Comparison of ENCODE assay signal across 30 cellular contexts in genomic region chr2:215507126-215507525, GRCh38.
A peak's percentile ranks its signal among the peaks of the same experiment; 100 is the strongest.
DNase-seq lines count a peak whose midpoint lies in the region; ATAC-seq and TF ChIP-seq lines count a peak whose summit lies in the region.
"Had no signal": no experiment of that assay in that cellular context is flagged by ENCODE, and none has a peak within 500 bp of the region (broad histone marks: within the 10 kb centered on the region; RNA-seq: fewer than 3 reads in every experiment).

No MANE protein-coding gene starts in this region.

- no TSS peak for BruUV-seq in MCF 10A (replicated peaks; lab: Mats Ljungman, UMichigan)

- H3K9me3 Mint-ChIP-seq in chondrocyte (ENCODE audit: low read depth), result no peaks in the 10 kb centered on the region
- no peaks in the 10 kb centered on the region for H3K9me3 Mint-ChIP-seq in MCF 10A (ENCODE audit: unreplicated experiment)
- H3K9me3 Mint-ChIP-seq: activated T-cell treated with anti-CD3 and anti-CD28 coated beads, Interleukin-2, amount 50 U/mL, for 72 hours; CD8-positive, alpha-beta T cell; stimulated activated naive B cell treated with anti-CD40 and anti-IgM and Interleukin-4, amounts not matched to agents 10 μg/mL and 1 μg/mL and 100 μg/mL, for 72 hours had no signal

- H3K4me2 ChIP-seq in SK-N-SH, result no peak overlapping the region

- POLR2A ChIA-PET in SK-N-SH (lab: Yijun Ruan, JAX), result no interaction called here
- POLR2A ChIA-PET in MCF 10A (lab: Yijun Ruan, JAX), result no interaction called here

- TF ChIP-seq EP300 in SK-N-SH (IDR thresholded peaks at IDR 0.05; ENCODE audit: borderline replicate concordance in 1 of 2, low read depth in 1 of 2, low read length in 1 of 2), result no peak

- H3K9me2 ChIP-seq in SK-N-SH, result no peaks in the 10 kb centered on the region

- H3K4me3 Mint-ChIP-seq in chondrocyte (ENCODE audit: unreplicated experiment) (no peak overlapping the region), MCF 10A (ENCODE audit: unreplicated experiment) (no peak overlapping the region)
- H3K4me3 Mint-ChIP-seq: activated CD8-positive, alpha-beta memory T cell treated with anti-CD3 and anti-CD28 coated beads, Interleukin-2, amount 10 ng/mL, durations not matched to agents 7 days and 5 days; activated T-cell treated with anti-CD3 and anti-CD28 coated beads, Interleukin-2, amount 50 U/mL, for 72 hours; CD8-positive, alpha-beta T cell; stimulated activated naive B cell treated with anti-CD40 and anti-IgM and Interleukin-4, amounts not matched to agents 10 μg/mL and 1 μg/mL and 100 μg/mL, for 72 hours had no signal

- H2AFZ ChIP-seq in SK-N-SH (ENCODE audit: low read depth), result peak overlapping the region; percentile 67; the same call in 1 of the 2 replicates

- no peak overlapping the region for H3K27ac ChIP-seq in SK-N-SH (ENCODE audit: low read depth in 2 of 2, low read length in 1 of 2)
- H3K27ac ChIP-seq: 22Rv1, body of pancreas, left lung, neutrophil, prostate gland, sigmoid colon, suprapubic skin had no signal

- no peaks in the 10 kb centered on the region for H3K36me3 ChIP-seq in SK-N-SH (replicated peaks in 1 of 2; ENCODE audit: control insufficient read depth in 1 of 2, insufficient read depth in 2 of 2, low read length in 1 of 2)
- H3K36me3 ChIP-seq: gastroesophageal sphincter, left lung, neutrophil, prostate gland, sigmoid colon, suprapubic skin had no signal

- intact Hi-C loops in MCF 10A (cut with micrococcal nuclease), result no loop called here

- DNase-seq in SK-N-SH (no peak), RPMI8226 (peak; percentile 13), chondrocyte (ENCODE audit: low spot score) (no peak), MCF 10A (ENCODE audit: unreplicated experiment) (no peak), DMS 273 treated with DMSO at 0.1 percent for 48 hours (lab: John Stamatoyannopoulos, UW) (no peak)
- DNase-seq: activated CD4-positive, CD25-positive, alpha-beta regulatory T cell; activated CD8-positive, alpha-beta memory T cell treated with anti-CD3 and anti-CD28 coated beads, Interleukin-2, amount 10 ng/mL, durations not matched to agents 7 days and 5 days; activated naive CD4-positive, alpha-beta T cell; activated T-cell treated with anti-CD3 and anti-CD28 coated beads, Interleukin-2, amount 50 U/mL, for 72 hours; body of pancreas; CD8-positive, alpha-beta T cell; cerebellar nuclear complex; left lung; mesendoderm; NCI-H1048; NCI-H1694 treated with DMSO at 0.1 percent for 48 hours; NCI-H2171 treated with DMSO at 0.1 percent for 48 hours; NCI-H524 treated with DMSO at 0.1 percent for 48 hours; NK-92 treated with Interleukin-12 subunit alpha and Interleukin-12 subunit beta, amount 100 ng/mL, for 24 hours; sigmoid colon; stimulated activated naive B cell treated with anti-CD40 and anti-IgM and Interleukin-4, amounts not matched to agents 10 μg/mL and 1 μg/mL and 100 μg/mL, for 72 hours; T1000 had no signal

- H3K9me3 ChIP-seq in SK-N-SH, result no peaks in the 10 kb centered on the region
- H3K9me3 ChIP-seq: body of pancreas, gastroesophageal sphincter, left lung, neutrophil, prostate gland, sigmoid colon, suprapubic skin had no signal

- ATAC-seq in SK-N-SH treated with all-trans-retinoic acid at 6 μM for 48 hours, result no peak
- no peak for ATAC-seq in HG03565 (IDR thresholded peaks at IDR 0.05; ENCODE audit: unreplicated experiment)
- no peak for ATAC-seq in GM18505 (IDR thresholded peaks at IDR 0.05; ENCODE audit: unreplicated experiment)
- ATAC-seq: activated CD8-positive, alpha-beta memory T cell treated with anti-CD3 and anti-CD28 coated beads, Interleukin-2, amount 10 ng/mL, durations not matched to agents 7 days and 5 days; activated T-cell treated with anti-CD3 and anti-CD28 coated beads, Interleukin-2, amount 50 U/mL, for 72 hours; body of pancreas; CD8-positive, alpha-beta T cell; gastroesophageal sphincter; left lung; stimulated activated naive B cell treated with anti-CD40 and anti-IgM and Interleukin-4, amounts not matched to agents 10 μg/mL and 1 μg/mL and 100 μg/mL, for 72 hours had no signal

- no peaks in the 10 kb centered on the region for H3K36me3 Mint-ChIP-seq in chondrocyte (ENCODE audit: low read depth)
- H3K36me3 Mint-ChIP-seq in MCF 10A (ENCODE audit: insufficient read depth, unreplicated experiment), result no peaks in the 10 kb centered on the region
- H3K36me3 Mint-ChIP-seq: activated CD8-positive, alpha-beta memory T cell treated with anti-CD3 and anti-CD28 coated beads, Interleukin-2, amount 10 ng/mL, durations not matched to agents 7 days and 5 days; CD8-positive, alpha-beta T cell; stimulated activated naive B cell treated with anti-CD40 and anti-IgM and Interleukin-4, amounts not matched to agents 10 μg/mL and 1 μg/mL and 100 μg/mL, for 72 hours had no signal

- TF ChIP-seq CTCF in SK-N-SH (IDR thresholded peaks at IDR 0.05) (no peak), chondrocyte (IDR thresholded peaks at IDR 0.05) (no peak), MCF 10A (IDR thresholded peaks at IDR 0.05; ENCODE audit: unreplicated experiment) (no peak)

- peaks cover 3 to 30% of the 10 kb centered on the region in 2 experiments; a peak in 3 of 4 replicates for H3K4me1 ChIP-seq in SK-N-SH (ENCODE audit: control insufficient read depth in 1 of 2, insufficient read depth in 2 of 2, low read depth in 1 of 2, low read length in 1 of 2)
- H3K4me1 ChIP-seq: prostate gland, sigmoid colon, suprapubic skin had no signal

- H3K9ac ChIP-seq in SK-N-SH, result no peak overlapping the region

- no peaks in the 10 kb centered on the region for H3K79me2 ChIP-seq in SK-N-SH (ENCODE audit: insufficient read depth)

- H3K27me3 Mint-ChIP-seq in chondrocyte (ENCODE audit: low read depth) (no peaks in the 10 kb centered on the region), MCF 10A (ENCODE audit: insufficient read depth, unreplicated experiment) (no peaks in the 10 kb centered on the region)

- H3K4me1 Mint-ChIP-seq in chondrocyte (ENCODE audit: low read depth), result peaks cover 66% of the 10 kb centered on the region
- peaks cover 19% of the 10 kb centered on the region for H3K4me1 Mint-ChIP-seq in MCF 10A (ENCODE audit: insufficient read depth, unreplicated experiment)
- H3K4me1 Mint-ChIP-seq: activated CD8-positive, alpha-beta memory T cell treated with anti-CD3 and anti-CD28 coated beads, Interleukin-2, amount 10 ng/mL, durations not matched to agents 7 days and 5 days had no signal

- TF ChIP-seq RAD21 in SK-N-SH (IDR thresholded peaks at IDR 0.05; ENCODE audit: low read length), result no peak

- no peak overlapping the region for H3K4me3 ChIP-seq in SK-N-SH (ENCODE audit: low read depth in 2 of 2, low read length in 1 of 2)
- H3K4me3 ChIP-seq: body of pancreas, gastroesophageal sphincter, left lung, prostate gland, sigmoid colon, suprapubic skin had no signal

- peaks cover 5% of the 10 kb centered on the region for H3F3A ChIP-seq in SK-N-SH (replicated peaks; ENCODE audit: insufficient read depth)

- H3K27ac Mint-ChIP-seq in chondrocyte (ENCODE audit: unreplicated experiment), result peak overlapping the region; percentile 32
- no peak overlapping the region for H3K27ac Mint-ChIP-seq in MCF 10A (ENCODE audit: low read depth, unreplicated experiment)
- H3K27ac Mint-ChIP-seq: activated CD8-positive, alpha-beta memory T cell treated with anti-CD3 and anti-CD28 coated beads, Interleukin-2, amount 10 ng/mL, durations not matched to agents 7 days and 5 days; activated T-cell treated with anti-CD3 and anti-CD28 coated beads, Interleukin-2, amount 50 U/mL, for 72 hours; CD8-positive, alpha-beta T cell; stimulated activated naive B cell treated with anti-CD40 and anti-IgM and Interleukin-4, amounts not matched to agents 10 μg/mL and 1 μg/mL and 100 μg/mL, for 72 hours had no signal

- TF ChIP-seq POLR2A in GM18505 (IDR thresholded peaks at IDR 0.05; ENCODE audit: borderline replicate concordance, extremely low read depth, insufficient read depth, insufficient read length), result no peak

- CTCF ChIA-PET in SK-N-SH (lab: Yijun Ruan, JAX), result no interaction called here
- CTCF ChIA-PET in MCF 10A (lab: Yijun Ruan, JAX), result interaction anchor here (1.1 kb wide), 1 partner anchor 401 kb away, joined by 3 read pairs; no protein-coding TSS in a partner anchor

- H3K27me3 ChIP-seq in SK-N-SH (ENCODE audit: insufficient read depth), result no peaks in the 10 kb centered on the region
- H3K27me3 ChIP-seq: body of pancreas, gastroesophageal sphincter, left lung, neutrophil, sigmoid colon, suprapubic skin had no signal

- H4K20me1 ChIP-seq in SK-N-SH (ENCODE audit: insufficient read depth), result no peaks in the 10 kb centered on the region

TF ChIP-seq in SK-N-SH, 30 proteins besides CTCF, POLR2A, EP300 and RAD21 (continues in another document):
- TF ChIP-seq USF2 (IDR thresholded peaks at IDR 0.05; ENCODE audit: borderline replicate concordance, low read depth, low read length), result no peak
- TF ChIP-seq MXI1 (IDR thresholded peaks at IDR 0.05; ENCODE audit: low read depth, low read length), result no peak
- no peak for TF ChIP-seq JUND (IDR thresholded peaks at IDR 0.05)

TF ChIP-seq in SK-N-SH treated with all-trans-retinoic acid at 6 μM for 48 hours, 23 proteins besides CTCF, POLR2A, EP300 and RAD21:
- TF ChIP-seq PATZ1 (CRISPR knock-in tag; IDR thresholded peaks at IDR 0.05; ENCODE audit: borderline replicate concordance) (no peak), ISL1 (CRISPR knock-in tag; IDR thresholded peaks at IDR 0.05) (no peak), ESRRG (CRISPR knock-in tag; IDR thresholded peaks at IDR 0.05) (no peak), CSDC2 (CRISPR knock-in tag; IDR thresholded peaks at IDR 0.05) (no peak), ZFP3 (CRISPR knock-in tag; IDR thresholded peaks at IDR 0.05) (no peak)
